ENCODE assay signal across 8 cellular contexts in the genomic region with DNA sequence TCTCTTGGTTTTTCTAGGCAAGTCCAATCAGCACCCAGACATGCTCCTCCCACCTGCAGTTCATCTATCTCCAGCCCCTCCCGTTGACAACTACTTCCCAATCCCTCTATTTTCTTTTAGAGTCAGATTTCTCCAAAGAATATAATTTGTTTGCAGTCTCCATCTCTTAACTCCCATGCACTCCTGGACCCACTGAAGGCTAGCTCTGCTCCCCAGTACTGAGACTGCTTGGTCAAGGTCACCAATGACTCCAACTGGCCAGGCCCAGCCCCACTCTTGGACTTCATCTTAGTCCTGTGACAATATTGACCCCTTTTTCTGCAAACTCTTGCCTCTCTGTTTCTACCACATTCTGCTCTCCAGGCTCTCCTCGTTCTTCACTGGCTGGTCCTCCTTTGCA.
"Had no signal": no experiment of that assay in that cellular context is flagged by ENCODE, and none has a peak within 500 bp of the region (broad histone marks: within the 10 kb centered on the region; RNA-seq: fewer than 3 reads in every experiment).

No MANE protein-coding gene starts in this region.

- DNase-seq: GDM1, GF-D8 had no signal

- FAIRE-seq: G401.6, GM12878, GM12891, GM12892, GM18507, GM19239 had no signal

- H3K4me3 ChIP-seq: GM12878 had no signal

- ATAC-seq: GM12878 had no signal
